24 cellular contexts compared by ENCODE assay signal in the genomic region with DNA sequence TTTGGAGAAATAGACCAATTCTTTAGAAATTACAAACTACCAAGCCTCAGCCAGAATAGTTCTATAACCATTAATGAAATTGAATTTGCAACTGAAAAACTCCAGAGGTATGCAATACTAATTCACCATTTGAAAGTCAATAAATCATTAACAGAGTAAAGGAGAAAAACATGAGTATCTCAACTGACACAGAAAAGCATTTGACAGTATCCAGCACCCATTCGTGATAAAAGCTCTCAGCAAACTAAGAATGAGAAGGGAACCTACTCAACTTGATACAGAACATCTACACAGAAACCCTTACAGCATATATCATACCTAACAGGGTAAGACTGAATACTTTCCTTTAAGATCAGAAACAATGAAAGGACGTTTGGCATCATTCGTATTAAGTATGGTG. TPM values are rescaled to one million over a fixed set of nuclear protein-coding genes. Genes with fewer than 3 reads are reported as not detected.
DNase-seq lines count a peak whose midpoint lies in the region; ATAC-seq, FAIRE-seq and TF ChIP-seq lines count a peak whose summit lies in the region.
"Had no signal": no experiment of that assay in that cellular context is flagged by ENCODE, and none has a peak within 500 bp of the region (broad histone marks: within the 10 kb centered on the region; RNA-seq: fewer than 3 reads in every experiment).

No MANE protein-coding gene starts in this region.

- in situ Hi-C loops in GM12878 (cut with MboI), result no loop called here

- POLR2A ChIA-PET in GM12878 (lab: Charles Lee), result interaction anchor here (1.9 kb wide), 1 partner anchor 17 kb away, joined by 5 read pairs; no protein-coding TSS in a partner anchor

- no peak overlapping the region for H3K4me2 ChIP-seq in GM12878 (ENCODE audit: control insufficient read depth, insufficient read depth)
- H3K4me2 ChIP-seq: BLaER1 had no signal

- ATAC-seq in GM18870 (IDR thresholded peaks at IDR 0.05; ENCODE audit: unreplicated experiment), result peak; percentile 80
- peak; percentile 68 for ATAC-seq in HG02588 (IDR thresholded peaks at IDR 0.05; ENCODE audit: unreplicated experiment)
- peak; percentile 84 for ATAC-seq in GM12878
- ATAC-seq: Panc1 had no signal

- H3K27ac ChIP-seq in GM12878 (ENCODE audit: control insufficient read depth, insufficient read depth) (no peak overlapping the region), Peyer's patch (no peak overlapping the region)
- H3K27ac ChIP-seq: BLaER1, SJCRH30 had no signal

- SMC1A ChIA-PET in GM12878 (lab: Charles Lee; ENCODE audit: uncharacterized antibody, unreplicated experiment), result interaction anchor here (1.1 to 6.7 kb wide), 8 partner anchors 8 to 98 kb away, joined by 3 to 75 read pairs (median 9); no protein-coding TSS in a partner anchor

- TF ChIP-seq CTCF in GM12878 (IDR thresholded peaks at IDR 0.05 in 2 of 3, conservative IDR thresholded peaks at IDR 0.05 in 1 of 3; ENCODE audit: control insufficient read depth in 2 of 3, extremely low read depth in 1 of 3, insufficient read depth in 1 of 3, low read depth in 3 of 3, low read length in 3 of 3) (no peak), Peyer's patch (IDR thresholded peaks at IDR 0.05) (no peak)

- TF ChIP-seq EP300 in GM12878 (IDR thresholded peaks at IDR 0.05; ENCODE audit: borderline replicate concordance in 1 of 2, control insufficient read depth in 1 of 2, low read depth in 2 of 2, low read length in 2 of 2), result no peak

- H3K9me3 ChIP-seq in GM12878 (replicated peaks; ENCODE audit: control insufficient read depth, insufficient read depth, low read length), result no peaks in the 10 kb centered on the region
- no peaks in the 10 kb centered on the region for H3K9me3 ChIP-seq in Peyer's patch
- H3K9me3 ChIP-seq: BLaER1, SJCRH30 had no signal

- CTCF ChIA-PET in GM12878 (lab: Yijun Ruan, JAX), result interaction anchor here (1.0 kb wide), 1 partner anchor 33 kb away, joined by 3 read pairs; no protein-coding TSS in a partner anchor

- H3K79me2 ChIP-seq in GM12878 (ENCODE audit: control insufficient read depth, insufficient read depth, low read length), result no peaks in the 10 kb centered on the region

- H3K9ac ChIP-seq in GM12878 (ENCODE audit: control insufficient read depth, insufficient read depth, low read length), result no peak overlapping the region
- H3K9ac ChIP-seq: BLaER1 had no signal

- H3K36me3 ChIP-seq in GM12878 (ENCODE audit: control insufficient read depth in 2 of 2, insufficient read depth in 2 of 2, low read length in 1 of 2), result no peaks in the 10 kb centered on the region
- no peaks in the 10 kb centered on the region for H3K36me3 ChIP-seq in Peyer's patch
- H3K36me3 ChIP-seq: BLaER1, SJCRH30 had no signal

- H2AFZ ChIP-seq in GM12878 (ENCODE audit: control insufficient read depth, low read depth, low read length), result no peak overlapping the region

- H3K27me3 ChIP-seq in GM12878 (replicated peaks in 1 of 2; ENCODE audit: control insufficient read depth in 2 of 2, insufficient read depth in 2 of 2, low read length in 1 of 2) (no peaks in the 10 kb centered on the region), Peyer's patch (no peaks in the 10 kb centered on the region)
- H3K27me3 ChIP-seq: BLaER1, SJCRH30 had no signal

- TF ChIP-seq POLR2A in GM12878 (IDR thresholded peaks at IDR 0.05; ENCODE audit: low read depth, low read length) (no peak), Peyer's patch (IDR thresholded peaks at IDR 0.05) (no peak), GM12891 (IDR thresholded peaks at IDR 0.05; ENCODE audit: low read depth, low read length) (no peak)

- intact Hi-C loops in GM12878 (cut with micrococcal nuclease; ENCODE audit: unreplicated experiment), result no loop called here

- H4K20me1 ChIP-seq in GM12878 (ENCODE audit: control insufficient read depth, insufficient read depth), result no peaks in the 10 kb centered on the region
- H4K20me1 ChIP-seq: BLaER1 had no signal

- no peak for DNase-seq in GM12878 (ENCODE audit: low read depth, low spot score)
- DNase-seq in Peyer's patch, result no peak
- no peak for DNase-seq in cerebellar cortex (ENCODE audit: low spot score)
- DNase-seq in H4 (ENCODE audit: low spot score), result no peak
- DNase-seq in GM12891 (ENCODE audit: insufficient read length, low spot score), result no peak
- DNase-seq: ACHN; CD4-positive, alpha-beta T cell; COR-L47; DMS79; KG1; NCI-H1092; NCI-H1436; NCI-H1930; NCI-H2227 treated with DMSO at 0.1 percent for 48 hours; NCI-H510A treated with DMSO at 0.1 percent for 48 hours; NCI-H748 treated with DMSO at 0.1 percent for 48 hours; SJCRH30 had no signal

- BruUV-seq in GM12878 (replicated peaks; lab: Mats Ljungman, UMichigan), result no TSS peak

- RAD21 ChIA-PET in GM12878 (lab: Charles Lee; ENCODE audit: unreplicated experiment), result interaction anchor here (4.8 kb wide), 1 partner anchor 14 kb away, joined by 46 read pairs; no protein-coding TSS in a partner anchor

- no peak for TF ChIP-seq RAD21 in GM12878 (IDR thresholded peaks at IDR 0.05; ENCODE audit: insufficient read depth, low read depth, low read length)

- WGBS in GM12878 (ENCODE audit: insufficient coverage, insufficient replicate concordance, low lambda C conversion rate, missing lambda C conversion rate), result 2% methylated on average over 3 of the region's 3 CpGs

- no peak for FAIRE-seq in GM12878 (lab: Jason Lieb, UNC)
- FAIRE-seq in GM12891 (lab: Jason Lieb, UNC), result no peak
- FAIRE-seq: H1, HTR-8/SVneo had no signal

- H3K4me3 ChIP-seq in GM12878 (no peak overlapping the region), Peyer's patch (no peak overlapping the region)
- H3K4me3 ChIP-seq: BLaER1, SJCRH30 had no signal

- H3K4me1 ChIP-seq in GM12878 (ENCODE audit: control insufficient read depth, insufficient read depth, low read length), result no peaks in the 10 kb centered on the region
- H3K4me1 ChIP-seq in Peyer's patch, result no peaks in the 10 kb centered on the region
- H3K4me1 ChIP-seq: BLaER1, SJCRH30 had no signal

TF ChIP-seq in GM12878, 131 proteins besides CTCF, POLR2A, EP300 and RAD21 (continues in another document):
- TF ChIP-seq HCFC1 (IDR thresholded peaks at IDR 0.05; ENCODE audit: low read length) (no peak), POLR2AphosphoS5 (IDR thresholded peaks at IDR 0.05; ENCODE audit: low read length) (no peak), ATF7 (IDR thresholded peaks at IDR 0.05; ENCODE audit: low read depth) (0 out of 2 replicates have a peak, but pooled peaks have one; percentile 17)

TF ChIP-seq in GM12891, 5 proteins besides CTCF, POLR2A, EP300 and RAD21:
- TF ChIP-seq POU2F2 (IDR thresholded peaks at IDR 0.05; ENCODE audit: low read depth, low read length) (no peak), SPI1 (IDR thresholded peaks at IDR 0.05; ENCODE audit: low read depth, low read length) (no peak), PAX5 (IDR thresholded peaks at IDR 0.05; ENCODE audit: insufficient read depth, low read length, severe bottlenecking) (no peak), POLR2AphosphoS5 (IDR thresholded peaks at IDR 0.05; ENCODE audit: low read depth, low read length) (no peak), TAF1 (IDR thresholded peaks at IDR 0.05; ENCODE audit: low read depth, low read length) (no peak)
TF ChIP-seq in GM12891: peak in this region for 0.

RNA-seq across cellular contexts. Expression of gene ST6GALNAC5, which starts 54.3 kb away (rescaled TPM):
- total RNA-seq in GM12878 (2013; cell fraction: nucleolus; rRNA removed), result not detected in 2 replicates
- total RNA-seq in GM12878 (2014; rRNA removed), result under 0.01 and 0.44 TPM in 2 replicates
- total RNA-seq in GM12878 (2014; rRNA removed; fragmentation: Illumina TruSeq; extraction: Trizol), result 0.09 TPM in 1 of 2 replicates, not detected in the other
- 0.13 TPM in 1 of 2 replicates, not detected in the other for total RNA-seq in GM12878 (2021)
- not detected for polyA plus RNA-seq in GM12878 (2011; ENCODE audit: low read depth)
- polyA plus RNA-seq in GM12878 (2011; rRNA removed), result 1.2 and 1.8 TPM in 2 replicates
- polyA plus RNA-seq in GM12878 (2011; cell fraction: cytosol; rRNA removed), result 1.6 and 3.1 TPM in 2 replicates
- polyA plus RNA-seq in GM12878 (2011; cell fraction: nucleus; rRNA removed), result 3.0 and 3.8 TPM in 2 replicates
- not detected in 2 replicates for polyA plus RNA-seq in GM12878 (2012)
- 0.08 TPM in 1 of 2 replicates, not detected in the other for polyA plus RNA-seq in GM12878 (2014; fragmentation: Illumina TruSeq; extraction: Trizol)
- polyA plus RNA-seq in GM12878 (2014; fragmentation: Nextera tagmentation; extraction: Ambion mirVana), result not detected
- polyA plus RNA-seq in GM12878 (2014; rRNA removed), result 0.01 TPM in 1 of 2 replicates, not detected in the other
- not detected for polyA plus RNA-seq in GM12878 (2016; fragmentation: Nextera tagmentation; extraction: Ambion mirVana)
- 2.0 and 6.1 TPM in 2 replicates for polyA minus RNA-seq in GM12878 (2011; rRNA and poly(A)+ RNA removed)
- polyA minus RNA-seq in GM12878 (2011; cell fraction: cytosol; rRNA and poly(A)+ RNA removed), result 1.1 and 1.5 TPM in 2 replicates
- polyA minus RNA-seq in GM12878 (2011; cell fraction: nucleus; rRNA and poly(A)+ RNA removed), result 7.0 and 12.2 TPM in 2 replicates
- total RNA-seq in Peyer's patch, result 1 to 10 TPM in 3 of 4 donors, not detected in 1; 1.8 to 5.1 (median 3.7) TPM
- total RNA-seq in H4 (2014; rRNA removed; shearing (Covaris generic)), result 0.25 and 2.2 TPM in 2 replicates
- polyA plus RNA-seq in GM12891 (2012; ENCODE audit: low read depth, missing spikeins), result not detected
- total RNA-seq: CD4-positive, alpha-beta T cell; SJCRH30; T-helper 1 cell treated with Interleukin-12 subunit alpha and Interleukin-12 subunit beta and Interleukin-4 antibody, amounts not matched to agents 30 ng/mL and 1 ng/mL, for 36 hours had no signal
